ENCODE assay signal across 15 cellular contexts in the genomic region with DNA sequence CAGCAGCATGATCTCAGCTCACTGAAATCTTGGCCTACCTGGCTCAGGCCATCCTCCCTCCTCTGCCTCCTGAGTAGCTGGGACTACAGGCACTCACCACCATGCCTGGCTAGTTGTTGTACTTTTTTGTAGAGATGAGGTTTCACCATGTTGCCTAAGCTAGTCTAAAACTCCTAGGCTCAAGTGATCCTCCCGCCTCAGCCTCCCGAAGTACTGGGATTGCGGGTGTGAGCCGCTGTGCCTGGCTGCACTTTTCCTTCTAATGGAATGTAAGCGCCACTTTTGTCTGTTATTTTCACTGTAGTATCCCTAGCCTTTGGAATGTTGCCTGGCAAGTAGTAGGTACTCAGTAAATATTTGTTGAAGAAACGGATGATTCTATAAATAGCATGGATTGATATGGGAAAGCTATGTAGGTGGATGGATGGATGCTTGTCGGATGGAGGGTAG. TPM values are rescaled to one million over a fixed set of nuclear protein-coding genes. Genes with fewer than 3 reads are reported as not detected.
DNase-seq lines count a peak whose midpoint lies in the region; ATAC-seq and TF ChIP-seq lines count a peak whose summit lies in the region.
"Had no signal": no experiment of that assay in that cellular context is flagged by ENCODE, and none has a peak within 500 bp of the region (broad histone marks: within the 10 kb centered on the region; RNA-seq: fewer than 3 reads in every experiment).

No MANE protein-coding gene starts in this region.

- H3K4me3 ChIP-seq in SK-N-MC (no peak overlapping the region), stomach (no peak overlapping the region)
- H3K4me3 ChIP-seq: thoracic aorta had no signal

- H3K36me3 ChIP-seq in SK-N-MC (ENCODE audit: insufficient read depth, low read length) = no peaks in the 10 kb centered on the region
- no peaks in the 10 kb centered on the region for H3K36me3 ChIP-seq in stomach
- H3K36me3 ChIP-seq: thoracic aorta had no signal

- 34 to 60% (median 52%) methylated on average over 7 of the region's 7 CpGs for WGBS in stomach, 5 donors

- peaks cover 32 to 41% (median 34%) of the 10 kb centered on the region in 4 donors for H3K4me1 ChIP-seq in stomach

- no peak for TF ChIP-seq EP300 in stomach (IDR thresholded peaks at IDR 0.05)

- peak; percentile 46 for DNase-seq in SIG-M5 treated with dmso at 0.1 percent for 504 hours (lab: John Stamatoyannopoulos, UW; ENCODE audit: unreplicated experiment)
- DNase-seq in SIG-M5 (lab: John Stamatoyannopoulos, UW) = no peak
- no peak for DNase-seq in SK-N-MC (ENCODE audit: low read depth, low spot score)
- DNase-seq in left colon = no peak
- peak; percentile 44 for DNase-seq in stomach
- DNase-seq in activated naive CD4-positive, alpha-beta T cell treated with Interleukin-2 at 50 U/mL for 16 hours = no peak
- no peak for DNase-seq in ACHN
- DNase-seq: activated CD8-positive, alpha-beta memory T cell treated with anti-CD3 and anti-CD28 coated beads for 24 hours; activated effector memory CD4-positive, alpha-beta T cell treated with anti-CD3 and anti-CD28 coated beads, Interleukin-2, amount 50 U/mL, for 16 hours; COR-L47; NCI-H2107; nephron progenitor cell; stimulated activated CD4-positive, alpha-beta T cell treated with anti-CD3 and anti-CD28 coated beads, Interleukin-2, amount 100 ng/mL, for 24 hours had no signal

- TF ChIP-seq POLR2A in stomach (IDR thresholded peaks at IDR 0.05) = no peak

- TF ChIP-seq CTCF in stomach (IDR thresholded peaks at IDR 0.05) = no peak

- ATAC-seq in left colon (peak; percentile 73), HG02642 (IDR thresholded peaks at IDR 0.05; ENCODE audit: poor library complexity, unreplicated experiment) (no peak)

- H3K9ac ChIP-seq in SK-N-MC (ENCODE audit: insufficient read length) = no peak overlapping the region

- H3K27me3 ChIP-seq in stomach = no peaks in the 10 kb centered on the region

- intact Hi-C loops in left colon (cut with DNase I, micrococcal nuclease) = no loop called here
- intact Hi-C loops in stomach (cut with DNase I; ENCODE audit: low total_unique reads) = no loop called here

- H3K27ac ChIP-seq in SK-N-MC = peak overlapping the region; percentile 40; the same call in 1 of the 2 replicates
- H3K27ac ChIP-seq in stomach = peak overlapping the region in 2 of 5 donors; percentile 15 to 33
- H3K27ac ChIP-seq: thoracic aorta had no signal

- H3K9me3 ChIP-seq in SK-N-MC (ENCODE audit: low read depth, low read length) (no peaks in the 10 kb centered on the region), stomach (no peaks in the 10 kb centered on the region)
- H3K9me3 ChIP-seq: thoracic aorta had no signal

- in situ Hi-C loops in ACHN (cut with HindIII; ENCODE audit: low pct_ligation_motif_present, low pct_unique_long_range_greater_than_20kb, low sequenced_read_pairs) = no loop called here

RNA-seq across cellular contexts. Expression of a gene that starts 10.4 kb away (rescaled TPM):
- total RNA-seq in left colon (10 to 100 TPM in 1 of 2 donors, 1 to 10 TPM in 1; 6.4 to 16.7 TPM), stomach (10 to 100 TPM in 2 of 5 donors, 1 to 10 TPM in 3; 1.7 to 17.7 (median 3.6) TPM)
- 10 to 100 TPM in 2 of 3 donors, 1 to 10 TPM in 1; 8.7 to 15.8 (median 12.6) TPM for polyA plus RNA-seq in stomach

RNA-seq across cellular contexts. Expression of a gene that starts 23.3 kb away (rescaled TPM):
- total RNA-seq in left colon = 1 to 10 TPM; 9.4 to 10.0 TPM
- total RNA-seq in stomach = 10 to 100 TPM in 4 of 5 donors, under 1 TPM in 1; 0.89 to 36.5 (median 15.2) TPM
- polyA plus RNA-seq in stomach = 10 to 100 TPM in 2 of 3 donors, 1 to 10 TPM in 1; 9.8 to 21.0 (median 20.2) TPM

RNA-seq across cellular contexts. Expression of a gene that starts 37.9 kb away (rescaled TPM):
- 100 to 1,000 TPM; 103 to 134 TPM for total RNA-seq in left colon
- 100 to 1,000 TPM in 3 of 5 donors, 10 to 100 TPM in 2; 30.7 to 211 (median 161) TPM for total RNA-seq in stomach
- polyA plus RNA-seq in stomach = 100 to 1,000 TPM in 1 of 3 donors, 10 to 100 TPM in 2; 69.0 to 115 (median 81.1) TPM

RNA-seq across cellular contexts. Expression of a gene that starts 44.8 kb away (rescaled TPM):
- total RNA-seq in left colon (1 to 10 TPM; 3.8 to 5.6 TPM), stomach (10 to 100 TPM in 2 of 5 donors, 1 to 10 TPM in 3; 1.5 to 20.3 (median 5.4) TPM)
- 1 to 10 TPM; 1.7 to 2.8 (median 2.6) TPM for polyA plus RNA-seq in stomach

Comparison
In these comparisons a context has a peak if more than half of its experiments do, and no peak if none do; other contexts are left out.
1. DNase-seq: peak in SIG-M5 treated with dmso at 0.1 percent for 504 hours (single experiment) and stomach (single experiment); none in SIG-M5 (single experiment), SK-N-MC (single experiment), left colon (0 of 2), activated naive CD4-positive, alpha-beta T cell treated with Interleukin-2 at 50 U/mL for 16 hours (single experiment) and ACHN (single experiment).